ENCODE assay signal across 8 cellular contexts in the genomic region with DNA sequence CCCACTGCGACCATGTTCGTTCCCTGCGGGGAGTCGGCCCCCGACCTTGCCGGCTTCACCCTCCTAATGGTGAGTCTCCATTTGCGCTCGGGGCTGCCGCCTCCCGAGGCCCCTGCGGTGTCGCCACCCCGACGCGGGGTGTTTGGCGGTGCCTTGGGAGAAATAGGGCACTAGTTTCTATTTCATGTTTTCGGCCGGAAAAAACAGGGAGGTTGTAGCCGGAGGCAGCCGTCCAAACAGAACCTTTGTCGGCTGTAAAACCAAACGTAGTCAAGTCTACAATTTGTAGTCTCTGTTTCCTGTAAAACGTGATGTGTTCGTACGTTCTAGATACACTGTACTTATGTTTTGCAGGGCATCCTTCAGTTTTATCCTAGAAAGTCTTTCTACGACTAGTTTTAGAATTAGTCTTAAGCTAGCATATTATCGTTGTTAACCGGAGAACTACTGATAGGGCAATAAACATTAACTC. TPM values are rescaled to one million over a fixed set of nuclear protein-coding genes. Genes with fewer than 3 reads are reported as not detected.
DNase-seq lines count a peak whose midpoint lies in the region; ATAC-seq and TF ChIP-seq lines count a peak whose summit lies in the region.

No MANE protein-coding gene starts in this region.

- POLR2A ChIA-PET in naive thymus-derived CD4-positive, alpha-beta T cell (lab: Charles Lee) = interaction anchor here (0.7 to 2.8 kb wide), 10 partner anchors 8 to 897 kb away, joined by 3 to 15 read pairs (median 4); partner anchors contain the start of genes AFG3L2, PTPN2 and SEH1L

- H3K4me3 ChIP-seq in HUES6 (ENCODE audit: low read depth, low read length) (peak overlapping the region; percentile 85), choroid plexus epithelial cell (ENCODE audit: low read depth, low read length) (peak overlapping the region; percentile 98)
- H3K4me3 ChIP-seq in naive thymus-derived CD4-positive, alpha-beta T cell (ENCODE audit: low read length) = peak overlapping the region; percentile 97

- CTCF ChIA-PET in naive thymus-derived CD4-positive, alpha-beta T cell (lab: Charles Lee) = interaction anchor here (1.2 to 1.5 kb wide), 2 partner anchors 24 to 375 kb away, joined by 3 to 4 read pairs; no protein-coding TSS in a partner anchor

- peak overlapping the region; percentile 91 to 100 (median 96) for H3K27ac Mint-ChIP-seq in naive thymus-derived CD4-positive, alpha-beta T cell

- H3K36me3 ChIP-seq in HUES6 (ENCODE audit: control insufficient read depth, insufficient read depth, low read length) = peaks cover 42% of the 10 kb centered on the region
- H3K36me3 ChIP-seq in naive thymus-derived CD4-positive, alpha-beta T cell (ENCODE audit: control insufficient read depth in 2 of 3, insufficient read depth in 3 of 3, low read length in 3 of 3) = peaks cover 7 to 35% (median 11%) of the 10 kb centered on the region in 3 experiments

- intact Hi-C loops in naive thymus-derived CD4-positive, alpha-beta T cell (cut with micrococcal nuclease) = loop anchor here (1.0 to 10.0 kb wide), 13 partner anchors 24 to 1022 kb away; partner anchors contain the start of genes IMPA2 (in 2 of the 2), AFG3L2 (in 1 of the 2), CEP192 (in 1 of the 2) and CHMP1B (in 1 of the 2)

- no peaks in the 10 kb centered on the region for H3K9me3 Mint-ChIP-seq in naive thymus-derived CD4-positive, alpha-beta T cell

- H3K9ac ChIP-seq in HUES6 (ENCODE audit: low read length) = peak overlapping the region; percentile 99

- peak; percentile 30 for ATAC-seq in GM19025 (IDR thresholded peaks at IDR 0.05; ENCODE audit: low read depth, unreplicated experiment)
- peak; percentile 62 for ATAC-seq in naive thymus-derived CD4-positive, alpha-beta T cell

- peaks cover 0 to 19% (median 14%) of the 10 kb centered on the region in 5 donors for H3K36me3 Mint-ChIP-seq in naive thymus-derived CD4-positive, alpha-beta T cell

- no peaks in the 10 kb centered on the region for H3K27me3 ChIP-seq in HUES6 (ENCODE audit: control insufficient read depth, insufficient read depth, low read length)
- no peaks in the 10 kb centered on the region for H3K27me3 ChIP-seq in naive thymus-derived CD4-positive, alpha-beta T cell (ENCODE audit: control insufficient read depth in 2 of 2, insufficient read depth in 2 of 2, low read length in 2 of 2)

- H3K4me1 Mint-ChIP-seq in naive thymus-derived CD4-positive, alpha-beta T cell = peaks cover 36 to 66% (median 50%) of the 10 kb centered on the region in 7 donors

- peak overlapping the region; percentile 100 for H3K27ac ChIP-seq in HUES6 (ENCODE audit: low read depth, low read length)
- H3K27ac ChIP-seq in naive thymus-derived CD4-positive, alpha-beta T cell (ENCODE audit: low read depth, low read length) = peak overlapping the region; percentile 96

- no peaks in the 10 kb centered on the region for H3K9me3 ChIP-seq in HUES6 (ENCODE audit: control insufficient read depth, insufficient read depth, low read depth, low read length)
- no peaks in the 10 kb centered on the region for H3K9me3 ChIP-seq in naive thymus-derived CD4-positive, alpha-beta T cell (ENCODE audit: control insufficient read depth in 2 of 3, low read length in 3 of 3)

- TF ChIP-seq CTCF in choroid plexus epithelial cell (conservative IDR thresholded peaks at IDR 0.05; ENCODE audit: low read depth, low read length) = no peak

- H3K4me1 ChIP-seq in HUES6 (ENCODE audit: control insufficient read depth, insufficient read depth, low read length) = peaks cover 12% of the 10 kb centered on the region
- peaks cover 17 to 20% of the 10 kb centered on the region in 2 donors for H3K4me1 ChIP-seq in naive thymus-derived CD4-positive, alpha-beta T cell (ENCODE audit: control insufficient read depth in 2 of 2, insufficient read depth in 2 of 2, low read length in 2 of 2)

- no peak for DNase-seq in choroid plexus epithelial cell (ENCODE audit: low read depth)
- no peak for DNase-seq in naive thymus-derived CD4-positive, alpha-beta T cell
- DNase-seq in stimulated activated CD4-positive, alpha-beta T cell treated with anti-CD3 and anti-CD28 coated beads, Interleukin-4, amount 100 ng/mL, for 24 hours = no peak
- no peak for DNase-seq in DMS 273 (lab: John Stamatoyannopoulos, UW; ENCODE audit: unreplicated experiment)
- no peak for DNase-seq in DMS153 treated with DMSO at 0.1 percent for 48 hours (lab: John Stamatoyannopoulos, UW; ENCODE audit: unreplicated experiment)
- DNase-seq in NCI-H2081 (lab: John Stamatoyannopoulos, UW) = no peak

- no peaks in the 10 kb centered on the region for H3K27me3 Mint-ChIP-seq in naive thymus-derived CD4-positive, alpha-beta T cell

- H3K4me3 Mint-ChIP-seq in naive thymus-derived CD4-positive, alpha-beta T cell = peak overlapping the region; percentile 92 to 99 (median 98)

RNA-seq across cellular contexts. Expression of gene PSMG2, which starts 0.3 kb away (rescaled TPM):
- total RNA-seq in naive thymus-derived CD4-positive, alpha-beta T cell = 100 to 1,000 TPM in 1 of 5 experiments, 10 to 100 TPM in 4; 49.9 to 104 (median 59.9) TPM
- 100 to 1,000 TPM; 113 to 126 TPM for polyA plus RNA-seq in naive thymus-derived CD4-positive, alpha-beta T cell

RNA-seq across cellular contexts. Expression of gene CEP76, which starts 0.6 kb away (rescaled TPM):
- total RNA-seq in naive thymus-derived CD4-positive, alpha-beta T cell = 10 to 100 TPM in 3 of 5 experiments, 1 to 10 TPM in 2; 6.9 to 13.2 (median 11.1) TPM
- 1 to 10 TPM; 8.3 to 9.4 TPM for polyA plus RNA-seq in naive thymus-derived CD4-positive, alpha-beta T cell

RNA-seq across cellular contexts. Expression of gene SPIRE1, which starts 45.2 kb away (rescaled TPM):
- total RNA-seq in naive thymus-derived CD4-positive, alpha-beta T cell = 1 to 10 TPM in 4 of 5 experiments, under 1 TPM in 1; 0.97 to 2.9 (median 1.6) TPM
- polyA plus RNA-seq in naive thymus-derived CD4-positive, alpha-beta T cell = under 1 TPM in 1 of 2 donors, not detected in 1; 0.66 TPM
